ENCODE assay signal across 10 cellular contexts in the genomic region with DNA sequence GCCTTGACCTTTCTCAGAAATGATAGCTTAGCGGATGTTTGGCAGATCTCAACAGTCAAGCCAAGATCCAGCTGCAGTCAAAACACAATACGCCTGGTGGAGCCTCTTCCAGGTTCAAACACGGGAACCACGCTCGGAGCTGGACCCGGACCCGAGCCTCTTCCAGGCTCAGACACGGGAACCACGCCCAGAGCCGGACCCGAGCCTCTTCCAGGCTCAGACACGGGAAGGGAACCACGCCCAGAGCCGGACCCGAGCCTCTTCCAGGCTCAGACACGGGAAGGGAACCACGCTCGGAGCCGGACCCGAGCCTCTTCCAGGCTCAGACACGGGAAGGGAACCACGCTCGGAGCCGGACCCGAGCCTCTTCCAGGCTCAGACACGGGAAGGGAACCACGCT. TPM values are rescaled to one million over a fixed set of nuclear protein-coding genes. Genes with fewer than 3 reads are reported as not detected.
"Had no signal": no experiment of that assay in that cellular context is flagged by ENCODE, and none has a peak within 500 bp of the region (broad histone marks: within the 10 kb centered on the region; RNA-seq: fewer than 3 reads in every experiment).

No MANE protein-coding gene starts in this region.

RNA-seq across cellular contexts. Expression of a gene that starts 48.5 kb away (rescaled TPM):
- total RNA-seq: activated naive CD4-positive, alpha-beta T cell treated with anti-CD3 and anti-CD28 coated beads for 36 hours; activated naive CD4-positive, alpha-beta T cell treated with anti-CD3 and anti-CD28 coated beads, Interleukin-2, amount 50 U/mL, for 72 hours; activated naive CD8-positive, alpha-beta T cell treated with anti-CD3 and anti-CD28 coated beads for 36 hours; activated naive CD8-positive, alpha-beta T cell treated with anti-CD3 and anti-CD28 coated beads, Interleukin-2, amount 10 ng/mL, durations not matched to agents 7 days and 5 days; activated T-cell treated with anti-CD3 and anti-CD28 coated beads, Interleukin-2, amount 50 U/mL, for 4 hours; activated T-cell treated with anti-CD3 and anti-CD28 coated beads, Interleukin-2, amount 50 U/mL, for 72 hours; activated T-helper 1 cell treated with anti-CD3 and anti-CD28 coated beads, Interleukin-12 subunit alpha, Interleukin-12 subunit beta, Interleukin-2, Interleukin-4 antibody, amounts not matched to agents 30 ng/mL and 10 ng/mL and 1 ng/mL, durations not matched to agents 14 hours and 24 hours and 36 hours; activated T-helper 17 cell treated with anti-CD3 and anti-CD28 coated beads, Interleukin-2, amount 50 U/mL, for 72 hours; activated T-helper 2 cell treated with anti-CD3 and anti-CD28 coated beads, Interferon-gamma antibody, Interleukin-2, Interleukin-4, amounts not matched to agents 10 μg/mL and 5 μg/mL and 100 μg/mL, durations not matched to agents 14 hours and 24 hours and 36 hours; astrocyte had no signal
